21 cellular contexts compared by ENCODE assay signal in genomic region chr5:103910002-103910401, GRCh38.
"Had no signal": no experiment of that assay in that cellular context is flagged by ENCODE, and none has a peak within 500 bp of the region (broad histone marks: within the 10 kb centered on the region; RNA-seq: fewer than 3 reads in every experiment).

No MANE protein-coding gene starts in this region.

- H3K27ac ChIP-seq: coronary artery, gastrocnemius medialis, psoas muscle, right atrium auricular region, sigmoid colon, skin epidermis, stomach, thoracic aorta, transverse colon had no signal

- H3K4me1 Mint-ChIP-seq: naive B cell had no signal

- ATAC-seq: esophagus mucosa, gastrocnemius medialis, left ventricle myocardium superior, psoas muscle had no signal

- H3K27ac Mint-ChIP-seq: endodermal cell, naive B cell, nephron had no signal

- H3K27me3 Mint-ChIP-seq: naive B cell had no signal

- H3K4me1 ChIP-seq: gastrocnemius medialis, psoas muscle, right atrium auricular region, sigmoid colon, stomach, transverse colon had no signal

- H3K36me3 ChIP-seq: gastrocnemius medialis, right atrium auricular region, sigmoid colon, stomach, thoracic aorta, transverse colon had no signal

- H3K36me3 Mint-ChIP-seq: naive B cell had no signal

- DNase-seq: effector CD4-positive, alpha-beta T cell; endodermal cell; gastrocnemius medialis; glutamatergic neuron; left ventricle myocardium superior; mesendoderm; naive B cell; psoas muscle; sigmoid colon; stimulated activated CD4-positive, alpha-beta T cell treated with anti-CD3 and anti-CD28 coated beads, Interleukin-12 subunit alpha, Interleukin-12 subunit beta, amount 100 ng/mL, for 4 hours; stimulated activated naive CD4-positive, alpha-beta T cell; stomach; substantia nigra; transverse colon had no signal

- H3K4me3 ChIP-seq: coronary artery, gastrocnemius medialis, lung, psoas muscle, right atrium auricular region, sigmoid colon, skin epidermis, stomach, thoracic aorta, transverse colon had no signal

- H3K27me3 ChIP-seq: gastrocnemius medialis, right atrium auricular region, sigmoid colon, stomach, transverse colon had no signal

- H3K9me3 Mint-ChIP-seq: endodermal cell, nephron had no signal

- H3K4me3 Mint-ChIP-seq: endodermal cell, naive B cell, nephron had no signal

- H3K9me3 ChIP-seq: gastrocnemius medialis, psoas muscle, right atrium auricular region, sigmoid colon, stomach, thoracic aorta, transverse colon had no signal
